Comparison of ENCODE assay signal across 3 cellular contexts in genomic region chr7:153109561-153109960, GRCh38.
"Had no signal": no experiment of that assay in that cellular context is flagged by ENCODE, and none has a peak within 500 bp of the region (broad histone marks: within the 10 kb centered on the region; RNA-seq: fewer than 3 reads in every experiment).

No MANE protein-coding gene starts in this region.

- DNase-seq: IMR-90, KBM-7, KG1 had no signal
